Comparison of ENCODE assay signal across 8 cellular contexts in the genomic region with DNA sequence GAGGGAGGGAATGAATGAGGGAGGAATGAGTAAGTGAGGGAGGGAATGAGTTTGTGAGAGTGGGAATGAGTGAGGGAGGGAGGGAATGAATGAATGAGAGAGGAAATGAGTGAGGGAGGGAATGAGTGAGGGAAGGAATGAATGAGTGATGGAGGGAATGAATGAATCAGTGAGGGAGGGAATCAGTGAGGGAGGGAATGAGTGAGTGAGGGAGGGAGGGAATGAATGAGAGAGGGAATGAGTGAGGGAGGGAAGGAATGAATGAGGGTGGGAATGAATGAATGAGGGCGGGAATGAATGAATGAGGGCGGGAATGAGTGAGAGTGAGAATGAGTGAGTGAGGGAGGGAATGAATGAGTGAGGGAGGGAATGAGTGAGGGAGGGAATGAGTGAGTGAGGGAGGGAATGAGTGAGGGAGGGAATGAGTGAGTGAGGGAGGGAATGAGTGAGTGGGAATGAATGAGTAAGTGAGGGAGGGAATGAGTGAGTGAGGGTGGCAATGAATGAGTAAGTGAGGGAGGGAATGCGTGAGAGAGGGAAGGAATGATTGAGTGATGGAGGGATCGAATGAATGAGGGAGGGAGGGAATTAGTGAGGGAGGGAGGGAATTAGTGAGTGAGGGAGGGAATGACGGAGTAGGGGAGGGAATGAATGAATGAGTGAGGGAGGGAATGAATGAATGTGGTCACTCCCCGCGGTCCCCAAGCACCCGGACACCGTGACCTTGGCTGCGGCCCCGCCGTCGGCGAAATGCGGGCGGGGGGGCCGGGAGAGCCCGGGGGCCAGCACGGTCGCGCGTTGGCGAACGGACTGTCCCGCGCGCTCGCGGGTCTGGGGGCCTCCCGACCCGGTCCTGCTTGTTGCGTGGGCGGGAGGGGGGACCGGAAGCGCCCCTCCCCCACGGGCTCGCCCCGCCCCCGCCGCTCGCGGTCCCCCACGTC. TPM values are rescaled to one million over a fixed set of nuclear protein-coding genes. Genes with fewer than 3 reads are reported as not detected.
DNase-seq lines count a peak whose midpoint lies in the region; ATAC-seq and TF ChIP-seq lines count a peak whose summit lies in the region.

No MANE protein-coding gene starts in this region.

- no peak overlapping the region for H4K91ac ChIP-seq in H9 (ENCODE audit: insufficient read length, low read depth, low read length)

- peaks cover 4% of the 10 kb centered on the region for H3K79me1 ChIP-seq in H9 (ENCODE audit: insufficient read depth, low read depth, low read length, poor library complexity, severe bottlenecking)

- POLR2A ChIA-PET in naive thymus-derived CD8-positive, alpha-beta T cell (lab: Charles Lee) = interaction anchor here (0.6 to 1.8 kb wide), 16 partner anchors 9 to 613 kb away, joined by 3 to 17 read pairs (median 4); partner anchors contain the start of genes BAIAP3, MAPK8IP3, NUBP2 and SPSB3

- H3T11ph ChIP-seq in H9 (ENCODE audit: low read length) = no peak overlapping the region

- H3K4me3 Mint-ChIP-seq in H9 = peak overlapping the region; percentile 85 to 89
- H3K4me3 Mint-ChIP-seq in naive thymus-derived CD8-positive, alpha-beta T cell = peak overlapping the region; percentile 84 to 95 (median 89)

- no peak overlapping the region for H3K23ac ChIP-seq in H9 (ENCODE audit: insufficient read length, low read depth, low read length)

- peaks cover 13 to 20% (median 14%) of the 10 kb centered on the region in 3 experiments for H3K36me3 Mint-ChIP-seq in H9 (ENCODE audit: insufficient read depth in 1 of 3, low read depth in 3 of 3)
- H3K36me3 Mint-ChIP-seq in naive thymus-derived CD8-positive, alpha-beta T cell = peaks cover 0 to 3% (median 0%) of the 10 kb centered on the region in 3 donors

- peaks cover 5% of the 10 kb centered on the region for H4K20me1 ChIP-seq in H9 (ENCODE audit: control insufficient read depth, insufficient read depth, insufficient read length)

- no peak overlapping the region for H2BK20ac ChIP-seq in H9 (ENCODE audit: low read depth, low read length, poor library complexity, severe bottlenecking)

- H3K9me3 Mint-ChIP-seq in H9 = peaks cover 4 to 6% of the 10 kb centered on the region in 2 experiments
- H3K9me3 Mint-ChIP-seq in naive thymus-derived CD8-positive, alpha-beta T cell = no peaks in the 10 kb centered on the region

- no peak overlapping the region for H2BK15ac ChIP-seq in H9 (ENCODE audit: low read depth, low read length)

- ATAC-seq in naive thymus-derived CD8-positive, alpha-beta T cell = no peak

- H4K5ac ChIP-seq in H9 (ENCODE audit: insufficient read length, low read depth, low read length) = no peak overlapping the region

- peaks cover 19 to 36% of the 10 kb centered on the region in 2 experiments for H3K4me1 Mint-ChIP-seq in H9
- peaks cover 23 to 75% (median 58%) of the 10 kb centered on the region in 4 donors for H3K4me1 Mint-ChIP-seq in naive thymus-derived CD8-positive, alpha-beta T cell

- peaks cover 13% of the 10 kb centered on the region for H3K23me2 ChIP-seq in H9 (ENCODE audit: insufficient read length, low read depth, low read length, poor library complexity, severe bottlenecking)

- H3K4me1 ChIP-seq in H9 (ENCODE audit: insufficient read depth, low read length) = no peaks in the 10 kb centered on the region; the same call in 1 of the 2 replicates

- H3K56ac ChIP-seq in H9 (ENCODE audit: insufficient read length, low read depth, low read length) = no peak overlapping the region

- H2AK5ac ChIP-seq in H9 (ENCODE audit: insufficient read length, low read length) = no peak overlapping the region

- no peak overlapping the region for H3K18ac ChIP-seq in H9 (ENCODE audit: insufficient read length, low read depth, low read length)

- H2BK5ac ChIP-seq in H9 (ENCODE audit: insufficient read length, low read length) = no peak overlapping the region

- H2BK12ac ChIP-seq in H9 (ENCODE audit: insufficient read length, low read depth, low read length) = no peak overlapping the region

- H3K27ac ChIP-seq in H9 (ENCODE audit: insufficient read length, low read depth, low read length) (no peak overlapping the region), cingulate gyrus (ENCODE audit: low read depth, low read length) (peak overlapping the region; percentile 99)

- peak overlapping the region in 2 of 3 experiments; percentile 74 to 82; a peak in 2 of 7 replicates for H3K27ac Mint-ChIP-seq in H9
- peak overlapping the region; percentile 80 to 100 (median 100) for H3K27ac Mint-ChIP-seq in naive thymus-derived CD8-positive, alpha-beta T cell

- peaks cover 34% of the 10 kb centered on the region for H3K79me2 ChIP-seq in H9 (ENCODE audit: insufficient read depth, low read length)

- no peak for TF ChIP-seq CTCF in H9 (conservative IDR thresholded peaks at IDR 0.05)

- no peak overlapping the region for H3K9ac ChIP-seq in H9 (ENCODE audit: extremely low read depth, insufficient read length, low read length)

- H3K4me2 ChIP-seq in H9 (ENCODE audit: insufficient read depth, insufficient read length, low read length) = peak overlapping the region; percentile 27

- no peaks in the 10 kb centered on the region for H3K9me3 ChIP-seq in H9 (ENCODE audit: control insufficient read depth, low read depth, low read length)

- no peak overlapping the region for H3K4ac ChIP-seq in H9 (ENCODE audit: low read depth, low read length)

- no peak overlapping the region for H2AFZ ChIP-seq in H9 (ENCODE audit: low read length)

- no peaks in the 10 kb centered on the region for H3K27me3 Mint-ChIP-seq in H9 (ENCODE audit: low read depth)
- no peaks in the 10 kb centered on the region for H3K27me3 Mint-ChIP-seq in naive thymus-derived CD8-positive, alpha-beta T cell

- H3K27me3 ChIP-seq in H9 (ENCODE audit: insufficient read depth, low read length) = no peaks in the 10 kb centered on the region

- WGBS in H9 (ENCODE audit: extremely low coverage, insufficient read length, low lambda C conversion rate) = 100% methylated on average over 4 of the region's 43 CpGs

- no peak overlapping the region for H3K14ac ChIP-seq in H9 (ENCODE audit: insufficient read depth, low read length)

- H2BK120ac ChIP-seq in H9 (ENCODE audit: low read depth, low read length, poor library complexity, severe bottlenecking) = no peak overlapping the region

- peak; percentile 51 for TF ChIP-seq POLR2A in GM10847 (IDR thresholded peaks at IDR 0.05; ENCODE audit: extremely low read depth, insufficient read length)

- no peak overlapping the region for H4K8ac ChIP-seq in H9 (replicated peaks; ENCODE audit: insufficient read length, low read depth, low read length)

- DNase-seq in H9 (no peak), NOMO-1 treated with dmso at 0.1 percent for 144 hours (lab: John Stamatoyannopoulos, UW; ENCODE audit: unreplicated experiment) (peak; percentile 62), NCI-H2107 treated with DMSO at 0.1 percent for 48 hours (lab: John Stamatoyannopoulos, UW; ENCODE audit: unreplicated experiment) (no peak), cerebellum (ENCODE audit: low spot score) (no peak), retina (no peak)
- peak in 1 of 10 donors; percentile 19 for DNase-seq in naive thymus-derived CD8-positive, alpha-beta T cell

RNA-seq across cellular contexts. Expression of gene UBE2I, which starts 1.1 kb away (rescaled TPM):
- total RNA-seq in H9 (2021) (286 and 290 TPM in 2 replicates), cerebellum (62.0 TPM)
- total RNA-seq in naive thymus-derived CD8-positive, alpha-beta T cell = 100 to 1,000 TPM; 236 to 250 TPM
- 10 to 100 TPM; 87.5 to 89.6 (median 89.0) TPM for polyA plus RNA-seq in naive thymus-derived CD8-positive, alpha-beta T cell

RNA-seq across cellular contexts. Expression of gene BAIAP3, which starts 25.1 kb away (rescaled TPM):
- total RNA-seq in H9 (2021) (5.9 and 6.8 TPM in 2 replicates), cerebellum (8.8 TPM)
- 1 to 10 TPM; 3.0 to 5.3 TPM for total RNA-seq in naive thymus-derived CD8-positive, alpha-beta T cell
- 1 to 10 TPM in 1 of 3 donors, under 1 TPM in 2; 0.06 to 1.5 (median 0.85) TPM for polyA plus RNA-seq in naive thymus-derived CD8-positive, alpha-beta T cell

RNA-seq across cellular contexts. Expression of gene TSR3, which starts 43.4 kb away (rescaled TPM):
- 58.8 and 65.0 TPM in 2 replicates for total RNA-seq in H9 (2021)
- total RNA-seq in naive thymus-derived CD8-positive, alpha-beta T cell = 10 to 100 TPM; 37.1 to 41.2 TPM
- polyA plus RNA-seq in naive thymus-derived CD8-positive, alpha-beta T cell = 10 to 100 TPM; 88.8 to 99.4 (median 96.3) TPM
- 18.1 TPM for total RNA-seq in cerebellum

RNA-seq across cellular contexts. Expression of gene GNPTG, which starts 43.4 kb away (rescaled TPM):
- total RNA-seq in H9 (2021) (29.4 and 29.7 TPM in 2 replicates), cerebellum (18.4 TPM)
- total RNA-seq in naive thymus-derived CD8-positive, alpha-beta T cell = 10 to 100 TPM; 56.9 to 65.2 TPM
- 10 to 100 TPM; 44.4 to 57.8 (median 56.6) TPM for polyA plus RNA-seq in naive thymus-derived CD8-positive, alpha-beta T cell

RNA-seq across cellular contexts. Expression of gene TPSD1, which starts 52.4 kb away (rescaled TPM):
- total RNA-seq in H9 (2021) (not detected in 2 replicates), cerebellum (not detected)
- total RNA-seq in naive thymus-derived CD8-positive, alpha-beta T cell = not detected
- not detected for polyA plus RNA-seq in naive thymus-derived CD8-positive, alpha-beta T cell
